ENCODE assay signal across 18 cellular contexts in genomic region chr10:129937351-129937751, GRCh38. TPM values are rescaled to one million over a fixed set of nuclear protein-coding genes. Genes with fewer than 3 reads are reported as not detected.
DNase-seq lines count a peak whose midpoint lies in the region; TF ChIP-seq lines count a peak whose summit lies in the region.
"Had no signal": no experiment of that assay in that cellular context is flagged by ENCODE, and none has a peak within 500 bp of the region (broad histone marks: within the 10 kb centered on the region; RNA-seq: fewer than 3 reads in every experiment).

No MANE protein-coding gene starts in this region.

- H4K8ac ChIP-seq in H9 (replicated peaks; ENCODE audit: insufficient read length, low read depth, low read length) (no peak overlapping the region), neuronal stem cell (ENCODE audit: low read depth, low read length) (no peak overlapping the region)

- no peak overlapping the region for H3K56ac ChIP-seq in H9 (ENCODE audit: insufficient read length, low read depth, low read length)

- no peak for TF ChIP-seq POLR2A in stomach (IDR thresholded peaks at IDR 0.05)

- H3K18ac ChIP-seq in H9 (ENCODE audit: insufficient read length, low read depth, low read length) (peak overlapping the region; percentile 41), neuronal stem cell (ENCODE audit: low read length) (peak overlapping the region; percentile 4)

- no peaks in the 10 kb centered on the region for H3K27me3 ChIP-seq in H9 (ENCODE audit: insufficient read depth, low read length)
- H3K27me3 ChIP-seq in neuronal stem cell (ENCODE audit: control insufficient read depth in 3 of 3, insufficient read depth in 3 of 3, low read depth in 1 of 3, low read length in 3 of 3) = no peaks in the 10 kb centered on the region
- H3K27me3 ChIP-seq in stomach = peaks cover 0 to 21% (median 0%) of the 10 kb centered on the region in 3 donors
- no peaks in the 10 kb centered on the region for H3K27me3 ChIP-seq in MG63

- no peak overlapping the region for H3K4me3 Mint-ChIP-seq in H9
- H3K4me3 Mint-ChIP-seq: CD14-positive monocyte; CD8-positive, alpha-beta T cell; HFFc6 had no signal

- H3K9ac ChIP-seq in H9 (ENCODE audit: extremely low read depth, insufficient read length, low read length) (no peak overlapping the region), neuronal stem cell (ENCODE audit: low read depth, low read length, poor library complexity) (no peak overlapping the region)

- DNase-seq in activated effector memory CD4-positive, alpha-beta T cell treated with anti-CD3 and anti-CD28 coated beads, Interleukin-2, amount 50 U/mL, for 16 hours = peak; percentile 28
- DNase-seq in activated effector memory CD4-positive, alpha-beta T cell treated with Interleukin-2 at 50 U/mL for 16 hours = no peak
- DNase-seq in H9 (no peak), neuronal stem cell (ENCODE audit: low spot score) (no peak), stomach (peak; percentile 20), MG63 (no peak)
- no peak for DNase-seq in stimulated activated CD4-positive, alpha-beta T cell treated with anti-CD3 and anti-CD28 coated beads, Interleukin-2, amount 100 ng/mL, for 24 hours
- no peak for DNase-seq in stimulated activated CD8-positive, alpha-beta memory T cell treated with anti-CD3 and anti-CD28 coated beads, Interleukin-4, amount 100 ng/mL, for 48 hours
- DNase-seq: CD8-positive, alpha-beta T cell; COR-L47; DMS153; DMS79 treated with DMSO at 0.1 percent for 48 hours; EL; HCEC 1CT; HFFc6 had no signal

- H3K4ac ChIP-seq in H9 (ENCODE audit: low read depth, low read length) = no peak overlapping the region
- H3K4ac ChIP-seq in neuronal stem cell (ENCODE audit: low read length) = no peak overlapping the region

- H3K79me1 ChIP-seq in H9 (ENCODE audit: insufficient read depth, low read depth, low read length, poor library complexity, severe bottlenecking) (no peaks in the 10 kb centered on the region), neuronal stem cell (ENCODE audit: low read depth, low read length) (no peaks in the 10 kb centered on the region)

- intact Hi-C loops in stomach (cut with DNase I; ENCODE audit: low total_unique reads) = no loop called here

- H3K9me3 Mint-ChIP-seq in H9 = no peaks in the 10 kb centered on the region; a peak in 2 of 5 replicates
- H3K9me3 Mint-ChIP-seq: CD14-positive monocyte; CD8-positive, alpha-beta T cell had no signal

- no peak overlapping the region for H3K23ac ChIP-seq in H9 (ENCODE audit: insufficient read length, low read depth, low read length)
- H3K23ac ChIP-seq in neuronal stem cell (ENCODE audit: low read depth, low read length, poor library complexity) = no peak overlapping the region

- peak overlapping the region; percentile 61; the same call in 1 of the 2 replicates for H3K14ac ChIP-seq in H9 (ENCODE audit: insufficient read depth, low read length)
- no peak overlapping the region for H3K14ac ChIP-seq in neuronal stem cell (ENCODE audit: low read length)

- H3K27ac ChIP-seq in H9 (ENCODE audit: insufficient read length, low read depth, low read length) = no peak overlapping the region
- H3K27ac ChIP-seq in neuronal stem cell (replicated peaks; ENCODE audit: low read length) = no peak overlapping the region
- no peak overlapping the region for H3K27ac ChIP-seq in stomach
- H3K27ac ChIP-seq: 22Rv1, HL-60 had no signal

- H4K5ac ChIP-seq in H9 (ENCODE audit: insufficient read length, low read depth, low read length) = no peak overlapping the region

- H3K4me2 ChIP-seq in H9 (ENCODE audit: insufficient read depth, insufficient read length, low read length) (no peak overlapping the region), neuronal stem cell (ENCODE audit: insufficient read depth, low read length, poor library complexity, severe bottlenecking) (no peak overlapping the region)

- H3K4me1 Mint-ChIP-seq in H9 = peaks cover 0 to 6% of the 10 kb centered on the region in 2 experiments; a peak in 1 of 4 replicates
- H3K4me1 Mint-ChIP-seq: CD14-positive monocyte had no signal

- no peaks in the 10 kb centered on the region for H3K9me3 ChIP-seq in H9 (ENCODE audit: control insufficient read depth, low read depth, low read length)
- no peaks in the 10 kb centered on the region for H3K9me3 ChIP-seq in neuronal stem cell (replicated peaks in 1 of 2; ENCODE audit: control insufficient read depth in 2 of 2, insufficient read depth in 1 of 2, low read depth in 1 of 2, low read length in 2 of 2)
- no peaks in the 10 kb centered on the region for H3K9me3 ChIP-seq in stomach
- H3K9me3 ChIP-seq in MG63 = no peaks in the 10 kb centered on the region

- H2BK12ac ChIP-seq in H9 (ENCODE audit: insufficient read length, low read depth, low read length) = no peak overlapping the region
- no peak overlapping the region for H2BK12ac ChIP-seq in neuronal stem cell (ENCODE audit: low read length)

- no peak for TF ChIP-seq CTCF in H9 (conservative IDR thresholded peaks at IDR 0.05)
- TF ChIP-seq CTCF in stomach (IDR thresholded peaks at IDR 0.05) = no peak

- H3K79me2 ChIP-seq in H9 (ENCODE audit: insufficient read depth, low read length) = no peaks in the 10 kb centered on the region

- TF ChIP-seq EP300 in stomach (IDR thresholded peaks at IDR 0.05) = no peak

- peak overlapping the region in 1 of 2 donors; percentile 22 for H3K4me3 ChIP-seq in neuronal stem cell (ENCODE audit: low read length in 2 of 2)
- no peak overlapping the region for H3K4me3 ChIP-seq in stomach
- H3K4me3 ChIP-seq in MG63 = no peak overlapping the region

- H2AK5ac ChIP-seq in H9 (ENCODE audit: insufficient read length, low read length) (no peak overlapping the region), neuronal stem cell (ENCODE audit: low read depth, low read length) (no peak overlapping the region)

- H2AFZ ChIP-seq in H9 (ENCODE audit: low read length) (no peak overlapping the region), neuronal stem cell (ENCODE audit: low read length) (no peak overlapping the region)

- H2BK20ac ChIP-seq in H9 (ENCODE audit: low read depth, low read length, poor library complexity, severe bottlenecking) = no peak overlapping the region

- WGBS in H9 (ENCODE audit: extremely low coverage, insufficient read length, low lambda C conversion rate) = no CpG with 5 or more reads among the region's 10 CpGs
- WGBS in neuronal stem cell (ENCODE audit: extremely low coverage in 2 of 2, insufficient read length in 2 of 2, insufficient replicate concordance in 1 of 2), 2 donors = no CpG with 5 or more reads among the region's 10 CpGs
- 87 to 93% (median 92%) methylated on average over 9 to 10 of the region's 10 CpGs for WGBS in stomach, 5 donors

- H3K27ac Mint-ChIP-seq in H9 = peak overlapping the region in 1 of 3 experiments; percentile 59; a peak in 1 of 7 replicates
- H3K27ac Mint-ChIP-seq: CD14-positive monocyte; CD8-positive, alpha-beta T cell; HFFc6 had no signal

- no peaks in the 10 kb centered on the region for H4K20me1 ChIP-seq in H9 (ENCODE audit: control insufficient read depth, insufficient read depth, insufficient read length)

- H2BK15ac ChIP-seq in H9 (ENCODE audit: low read depth, low read length) (no peak overlapping the region), neuronal stem cell (ENCODE audit: low read length) (no peak overlapping the region)

- H4K91ac ChIP-seq in H9 (ENCODE audit: insufficient read length, low read depth, low read length) (no peak overlapping the region), neuronal stem cell (ENCODE audit: low read depth, low read length, poor library complexity) (no peak overlapping the region)

- H3K36me3 ChIP-seq in neuronal stem cell (replicated peaks in 1 of 2; ENCODE audit: control insufficient read depth in 2 of 2, insufficient read depth in 2 of 2, low read length in 2 of 2) (no peaks in the 10 kb centered on the region), stomach (no peaks in the 10 kb centered on the region), MG63 (no peaks in the 10 kb centered on the region)

- H3T11ph ChIP-seq in H9 (ENCODE audit: low read length) = no peak overlapping the region

- no peaks in the 10 kb centered on the region; a peak in 1 of 7 replicates for H3K36me3 Mint-ChIP-seq in H9 (ENCODE audit: insufficient read depth in 1 of 3, low read depth in 3 of 3)
- H3K36me3 Mint-ChIP-seq: CD14-positive monocyte; CD8-positive, alpha-beta T cell had no signal

- no peak overlapping the region for H2BK120ac ChIP-seq in H9 (ENCODE audit: low read depth, low read length, poor library complexity, severe bottlenecking)
- H2BK120ac ChIP-seq in neuronal stem cell (ENCODE audit: low read depth, low read length) = no peak overlapping the region

- H3K23me2 ChIP-seq in H9 (ENCODE audit: insufficient read length, low read depth, low read length, poor library complexity, severe bottlenecking) = no peaks in the 10 kb centered on the region

- H2BK5ac ChIP-seq in H9 (ENCODE audit: insufficient read length, low read length) = no peak overlapping the region
- H2BK5ac ChIP-seq in neuronal stem cell (ENCODE audit: low read length) = no peak overlapping the region

- H3K4me1 ChIP-seq in H9 (ENCODE audit: insufficient read depth, low read length) (no peaks in the 10 kb centered on the region), neuronal stem cell (ENCODE audit: control insufficient read depth in 2 of 2, insufficient read depth in 1 of 2, low read depth in 1 of 2, low read length in 2 of 2) (peaks cover 0 to 4% of the 10 kb centered on the region in 2 donors), stomach (no peaks in the 10 kb centered on the region)

- peaks cover 10% of the 10 kb centered on the region for H3K27me3 Mint-ChIP-seq in H9 (ENCODE audit: low read depth)

RNA-seq across cellular contexts. Expression of gene EBF3, which starts 26.7 kb away (rescaled TPM):
- total RNA-seq in H9 (2021) = 0.04 and 0.22 TPM in 2 replicates
- polyA plus RNA-seq in neuronal stem cell (2013, experiment 1 of 2) = 3.3 TPM
- polyA plus RNA-seq in neuronal stem cell (2013, experiment 2 of 2) = 3.1 TPM
- total RNA-seq in stomach = 1 to 10 TPM in 1 of 5 donors, under 1 TPM in 1, not detected in 3; 0.58 to 7.3 TPM
- under 1 TPM; 0.19 to 0.63 (median 0.31) TPM for polyA plus RNA-seq in stomach
- total RNA-seq in MG63 (2014; rRNA removed; shearing (Covaris generic); ENCODE audit: low replicate concordance) = 3.1 and 3.4 TPM in 2 replicates
- total RNA-seq: CD8-positive, alpha-beta T cell had no signal
- polyA plus RNA-seq: CD14-positive monocyte had no signal

Comparison
In these comparisons a context has a peak if more than half of its experiments do, and no peak if none do; other contexts are left out.
1. DNase-seq: peak in activated effector memory CD4-positive, alpha-beta T cell treated with anti-CD3 and anti-CD28 coated beads, Interleukin-2, amount 50 U/mL, for 16 hours (single experiment) and stomach (single experiment); none in activated effector memory CD4-positive, alpha-beta T cell treated with Interleukin-2 at 50 U/mL for 16 hours (single experiment), H9 (single experiment), neuronal stem cell (single experiment), stimulated activated CD4-positive, alpha-beta T cell treated with anti-CD3 and anti-CD28 coated beads, Interleukin-2, amount 100 ng/mL, for 24 hours (0 of 2), stimulated activated CD8-positive, alpha-beta memory T cell treated with anti-CD3 and anti-CD28 coated beads, Interleukin-4, amount 100 ng/mL, for 48 hours (single experiment) and MG63 (single experiment).